22 cellular contexts compared by ENCODE assay signal in genomic region chr3:187997490-187997889, GRCh38.
DNase-seq lines count a peak whose midpoint lies in the region; ATAC-seq, FAIRE-seq and TF ChIP-seq lines count a peak whose summit lies in the region.
"Had no signal": no experiment of that assay in that cellular context is flagged by ENCODE, and none has a peak within 500 bp of the region (broad histone marks: within the 10 kb centered on the region; RNA-seq: fewer than 3 reads in every experiment).

No MANE protein-coding gene starts in this region.

- H3K4me1 ChIP-seq in foreskin keratinocyte, result peaks cover 4% of the 10 kb centered on the region
- no peaks in the 10 kb centered on the region for H3K4me1 ChIP-seq in smooth muscle cell (ENCODE audit: low read depth)

- no peaks in the 10 kb centered on the region for H3K36me3 ChIP-seq in smooth muscle cell (ENCODE audit: low read depth)
- H3K36me3 ChIP-seq: esophagus muscularis mucosa, heart left ventricle, tibial nerve had no signal

- no peak overlapping the region for H3K4me3 ChIP-seq in smooth muscle cell
- H3K4me3 ChIP-seq: esophagus muscularis mucosa, heart left ventricle, tibial nerve had no signal

- no peaks in the 10 kb centered on the region for H3F3A ChIP-seq in smooth muscle cell (ENCODE audit: low read depth)

- peak; percentile 35 for ATAC-seq in foreskin keratinocyte
- ATAC-seq: natural killer cell; Panc1; stimulated activated naive B cell treated with anti-CD40 and anti-IgM and Interleukin-4, amounts not matched to agents 10 μg/mL and 1 μg/mL and 100 μg/mL, for 72 hours had no signal

- FAIRE-seq in RCC 7860 (lab: Jason Lieb, UNC), result no peak

- H3K27me3 ChIP-seq in foreskin keratinocyte (no peaks in the 10 kb centered on the region), smooth muscle cell (ENCODE audit: low read depth) (no peaks in the 10 kb centered on the region)
- H3K27me3 ChIP-seq: esophagus muscularis mucosa, heart left ventricle, tibial nerve had no signal

- no peaks in the 10 kb centered on the region for H3K9me3 ChIP-seq in smooth muscle cell (replicated peaks; ENCODE audit: low read depth)
- H3K9me3 ChIP-seq: esophagus muscularis mucosa, heart left ventricle, tibial nerve had no signal

- H3K79me2 ChIP-seq in smooth muscle cell (ENCODE audit: low read depth), result no peaks in the 10 kb centered on the region

- no peaks in the 10 kb centered on the region for H4K20me1 ChIP-seq in smooth muscle cell (ENCODE audit: low read depth)

- DNase-seq in Ammon's horn (ENCODE audit: low spot score), result peak; percentile 12
- peak; percentile 86 for DNase-seq in G401 (ENCODE audit: low spot score)
- DNase-seq in RCC 7860 (ENCODE audit: low spot score), result peak; percentile 24
- DNase-seq in foreskin keratinocyte, result peak; percentile 50 to 72
- DNase-seq in 8988T, result no peak
- DNase-seq in smooth muscle cell (lab: John Stamatoyannopoulos, UW; ENCODE audit: unreplicated experiment), result no peak
- DNase-seq in posterior vena cava (ENCODE audit: low spot score), result no peak
- DNase-seq in stimulated activated CD4-positive, alpha-beta T cell treated with anti-CD3 and anti-CD28 coated beads, Interleukin-1b, Interleukin-23, amount 100 ng/mL, for 48 hours, result no peak
- DNase-seq: activated CD4-positive, alpha-beta T cell treated with anti-CD3 and anti-CD28 coated beads, Interleukin-2, amount 50 U/mL, for 1 hour; activated T-cell treated with anti-CD3 and anti-CD28 coated beads, Interleukin-2, amount 50 U/mL, for 24 hours; CD4-positive, alpha-beta T cell; DMS79 treated with DMSO at 0.1 percent for 48 hours; heart left ventricle; natural killer cell; NCI-H1105; NCI-H82; posterior cingulate gyrus; stimulated activated CD4-positive, alpha-beta T cell treated with anti-CD3 and anti-CD28 coated beads, Interleukin-12 subunit alpha, Interleukin-12 subunit beta, amount 100 ng/mL, for 4 hours; stimulated activated naive B cell treated with anti-CD40 and anti-IgM and Interleukin-4, amounts not matched to agents 10 μg/mL and 1 μg/mL and 100 μg/mL, for 72 hours had no signal

- H3K9ac ChIP-seq in smooth muscle cell (ENCODE audit: low read depth), result no peak overlapping the region

- H3K4me2 ChIP-seq in smooth muscle cell, result no peak overlapping the region

- TF ChIP-seq CTCF in foreskin keratinocyte (conservative IDR thresholded peaks at IDR 0.05), result no peak
- TF ChIP-seq CTCF in smooth muscle cell (IDR thresholded peaks at IDR 0.05; ENCODE audit: borderline replicate concordance, insufficient read depth, poor library complexity, severe bottlenecking), result no peak

- H3K27ac ChIP-seq in foreskin keratinocyte (no peak overlapping the region), smooth muscle cell (ENCODE audit: low read depth) (no peak overlapping the region)
- H3K27ac ChIP-seq: esophagus muscularis mucosa, heart left ventricle, tibial nerve had no signal

- intact Hi-C loops in posterior vena cava (cut with DNase I), result no loop called here

- WGBS in smooth muscle cell (ENCODE audit: low lambda C conversion rate), result 50% methylated on average over 5 of the region's 5 CpGs

- no peak overlapping the region for H2AFZ ChIP-seq in smooth muscle cell (ENCODE audit: low read depth)

- in situ Hi-C loops in G401 (cut with HindIII; ENCODE audit: low sequenced_read_pairs), result no loop called here

Comparison
In these comparisons a context has a peak if more than half of its experiments do, and no peak if none do; other contexts are left out.
1. DNase-seq: peak in Ammon's horn (single experiment), G401 (single experiment), RCC 7860 (single experiment) and foreskin keratinocyte (2 of 2); none in 8988T (single experiment), smooth muscle cell (single experiment), posterior vena cava (single experiment) and stimulated activated CD4-positive, alpha-beta T cell treated with anti-CD3 and anti-CD28 coated beads, Interleukin-1b, Interleukin-23, amount 100 ng/mL, for 48 hours (single experiment).